In the genomic region with DNA sequence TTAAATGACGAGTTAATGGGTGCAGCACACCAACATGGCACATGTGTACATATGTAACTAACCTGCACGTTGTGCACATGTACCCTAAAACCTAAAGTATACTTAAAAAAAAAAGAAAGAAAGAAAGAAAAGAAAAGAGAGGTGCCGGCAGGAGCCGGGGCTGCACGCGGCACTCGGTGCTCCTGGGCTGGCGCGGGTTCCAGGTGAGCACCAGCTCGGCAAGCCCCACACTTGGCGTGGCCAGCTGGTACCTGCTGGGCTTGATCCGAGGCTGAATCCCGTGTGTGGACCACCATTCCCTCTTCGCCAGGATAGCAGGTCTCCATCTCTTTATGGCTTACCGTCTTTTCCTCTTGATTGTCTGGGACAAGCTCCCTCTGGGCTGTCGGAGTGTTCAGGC, we compare ENCODE assay signal across 28 cellular contexts.
"Had no signal": no experiment of that assay in that cellular context is flagged by ENCODE, and none has a peak within 500 bp of the region (broad histone marks: within the 10 kb centered on the region; RNA-seq: fewer than 3 reads in every experiment).

No MANE protein-coding gene starts in this region.

- H3K4me1 Mint-ChIP-seq: naive thymus-derived CD8-positive, alpha-beta T cell; nephron progenitor cell; neural crest cell; stimulated activated effector memory CD8-positive, alpha-beta T cell treated with anti-CD3 and anti-CD28 coated beads, Interleukin-12 subunit alpha, Interleukin-12 subunit beta, amount 100 ng/mL, for 72 hours; stimulated activated naive B cell treated with anti-CD40 and anti-IgM and Interleukin-4, amounts not matched to agents 10 μg/mL and 1 μg/mL and 100 μg/mL, for 72 hours had no signal

- H3K27ac Mint-ChIP-seq: naive thymus-derived CD8-positive, alpha-beta T cell; natural killer cell treated with Interleukin-12 subunit alpha and Interleukin-12 subunit beta and Interleukin-15 and Interleukin-18, amount 100 ng/mL, for 72 hours; progenitor cell of endocrine pancreas; stimulated activated effector memory CD8-positive, alpha-beta T cell treated with anti-CD3 and anti-CD28 coated beads, Interleukin-12 subunit alpha, Interleukin-12 subunit beta, amount 100 ng/mL, for 72 hours; stimulated activated naive B cell treated with anti-CD40 and anti-IgM and Interleukin-4, amounts not matched to agents 10 μg/mL and 1 μg/mL and 100 μg/mL, for 72 hours; stimulated activated naive CD8-positive, alpha-beta T cell treated with anti-CD3 and anti-CD28 coated beads, Interleukin-15, Interleukin-2, amounts not matched to agents 100 ng/mL and 50 ng/mL, for 24 hours; type B pancreatic cell had no signal

- H3K79me2 ChIP-seq: parathyroid adenoma had no signal

- H3K4me3 ChIP-seq: ovary, psoas muscle, right lobe of liver, sigmoid colon, stomach, tibial artery, transverse colon, upper lobe of right lung, uterus had no signal

- H3K36me3 Mint-ChIP-seq: stimulated activated effector memory CD8-positive, alpha-beta T cell treated with anti-CD3 and anti-CD28 coated beads, Interleukin-12 subunit alpha, Interleukin-12 subunit beta, amount 100 ng/mL, for 72 hours; type B pancreatic cell had no signal

- H3K36me3 ChIP-seq: neutrophil, ovary, right lobe of liver, sigmoid colon, stomach, tibial artery, transverse colon, upper lobe of right lung, uterus had no signal

- FAIRE-seq: small intestine had no signal

- H3K9ac ChIP-seq: parathyroid adenoma had no signal

- H3K4me1 ChIP-seq: parathyroid adenoma, psoas muscle, right lobe of liver, sigmoid colon, stomach, tibial artery, transverse colon, upper lobe of right lung, uterus had no signal

- H3K27me3 ChIP-seq: neutrophil, ovary, right lobe of liver, sigmoid colon, stomach, tibial artery, transverse colon, upper lobe of right lung, uterus had no signal

- H3K9me3 ChIP-seq: neutrophil, ovary, psoas muscle, right lobe of liver, sigmoid colon, tibial artery, transverse colon, upper lobe of right lung, uterus had no signal

- H3K4me3 Mint-ChIP-seq: naive thymus-derived CD8-positive, alpha-beta T cell; natural killer cell treated with Interleukin-12 subunit alpha and Interleukin-12 subunit beta and Interleukin-15 and Interleukin-18, amount 100 ng/mL, for 72 hours; nephron progenitor cell; neural crest cell; stimulated activated effector memory CD8-positive, alpha-beta T cell treated with anti-CD3 and anti-CD28 coated beads, Interleukin-12 subunit alpha, Interleukin-12 subunit beta, amount 100 ng/mL, for 72 hours; stimulated activated naive B cell treated with anti-CD40 and anti-IgM and Interleukin-4, amounts not matched to agents 10 μg/mL and 1 μg/mL and 100 μg/mL, for 72 hours; stimulated activated naive CD8-positive, alpha-beta T cell treated with anti-CD3 and anti-CD28 coated beads, Interleukin-15, Interleukin-2, amounts not matched to agents 100 ng/mL and 50 ng/mL, for 24 hours; type B pancreatic cell had no signal

- ATAC-seq: naive thymus-derived CD8-positive, alpha-beta T cell; natural killer cell treated with Interleukin-12 subunit alpha and Interleukin-12 subunit beta and Interleukin-15 and Interleukin-18, amount 100 ng/mL, for 72 hours; psoas muscle; right cardiac atrium; right lobe of liver; stimulated activated effector memory CD8-positive, alpha-beta T cell treated with anti-CD3 and anti-CD28 coated beads, Interleukin-12 subunit alpha, Interleukin-12 subunit beta, amount 100 ng/mL, for 72 hours; stimulated activated naive B cell treated with anti-CD40 and anti-IgM and Interleukin-4, amounts not matched to agents 10 μg/mL and 1 μg/mL and 100 μg/mL, for 72 hours; upper lobe of right lung had no signal

- H3K27ac ChIP-seq: neutrophil, ovary, parathyroid adenoma, psoas muscle, right lobe of liver, sigmoid colon, stomach, tibial artery, transverse colon, upper lobe of right lung, uterus had no signal

- H2AFZ ChIP-seq: parathyroid adenoma had no signal

- H3K27me3 Mint-ChIP-seq: progenitor cell of endocrine pancreas; stimulated activated naive CD8-positive, alpha-beta T cell treated with anti-CD3 and anti-CD28 coated beads, Interleukin-15, Interleukin-2, amounts not matched to agents 100 ng/mL and 50 ng/mL, for 24 hours; type B pancreatic cell had no signal

- DNase-seq: naive thymus-derived CD8-positive, alpha-beta T cell; nephron progenitor cell; nucleus accumbens; ovary; psoas muscle; right cardiac atrium; right lobe of liver; sigmoid colon; small intestine; stimulated activated CD4-positive, alpha-beta T cell treated with anti-CD3 and anti-CD28 coated beads, Interleukin-15, amount 100 ng/mL, for 24 hours; stimulated activated CD4-positive, alpha-beta T cell treated with anti-CD3 and anti-CD28 coated beads, Interleukin-2, amount 100 ng/mL, for 24 hours; stimulated activated CD4-positive, alpha-beta T cell treated with anti-CD3 and anti-CD28 coated beads, Interleukin-2, amount 100 ng/mL, for 48 hours; stimulated activated CD4-positive, alpha-beta T cell treated with anti-CD3 and anti-CD28 coated beads, Interleukin-4, amount 100 ng/mL, for 24 hours; stimulated activated naive B cell treated with anti-CD40 and anti-IgM and Interleukin-4, amounts not matched to agents 10 μg/mL and 1 μg/mL and 100 μg/mL, for 72 hours; stimulated activated naive CD4-positive, alpha-beta T cell treated with Interleukin-2 at 50 U/mL for 16 hours; stomach; tibial artery; transverse colon; upper lobe of right lung; uterus had no signal
